Comparison of ENCODE assay signal across 8 cellular contexts in genomic region chr17:73841431-73842060, GRCh38.
DNase-seq lines count a peak whose midpoint lies in the region; ATAC-seq and TF ChIP-seq lines count a peak whose summit lies in the region.

No MANE protein-coding gene starts in this region.

- TF ChIP-seq CTCF in epithelial cell of esophagus (IDR thresholded peaks at IDR 0.05; ENCODE audit: insufficient read depth, low read depth, low read length, missing control alignments) = peak; percentile 33

- no peak overlapping the region for H3K4me3 ChIP-seq in epithelial cell of esophagus (ENCODE audit: low read length)

- H3K27ac Mint-ChIP-seq in activated T-cell treated with anti-CD3 and anti-CD28 coated beads, Interleukin-2, amount 50 U/mL, for 24 hours = no peak overlapping the region
- H3K27ac Mint-ChIP-seq in stimulated activated naive B cell treated with anti-CD40 and anti-IgM and Interleukin-4, amounts not matched to agents 10 μg/mL and 1 μg/mL and 100 μg/mL, for 72 hours = no peak overlapping the region

- peaks cover 6% of the 10 kb centered on the region for H3K4me1 Mint-ChIP-seq in activated T-cell treated with anti-CD3 and anti-CD28 coated beads, Interleukin-2, amount 50 U/mL, for 24 hours (ENCODE audit: low read depth)
- no peaks in the 10 kb centered on the region for H3K4me1 Mint-ChIP-seq in stimulated activated naive B cell treated with anti-CD40 and anti-IgM and Interleukin-4, amounts not matched to agents 10 μg/mL and 1 μg/mL and 100 μg/mL, for 72 hours

- DNase-seq in activated T-cell treated with anti-CD3 and anti-CD28 coated beads, Interleukin-2, amount 50 U/mL, for 1 hour = peak; percentile 36
- no peak for DNase-seq in activated T-cell treated with anti-CD3 and anti-CD28 coated beads, Interleukin-2, amount 50 U/mL, for 24 hours
- peak; percentile 78 for DNase-seq in NCI-H2196 (lab: John Stamatoyannopoulos, UW; ENCODE audit: unreplicated experiment)
- DNase-seq in epithelial cell of esophagus (ENCODE audit: low read depth) = no peak
- DNase-seq in stimulated activated naive B cell treated with anti-CD40 and anti-IgM and Interleukin-4, amounts not matched to agents 10 μg/mL and 1 μg/mL and 100 μg/mL, for 72 hours = no peak
- DNase-seq in NK-92 (lab: John Stamatoyannopoulos, UW; ENCODE audit: unreplicated experiment) = no peak
- DNase-seq in stimulated activated CD4-positive, alpha-beta T cell treated with anti-CD3 and anti-CD28 coated beads, Interleukin-4, amount 100 ng/mL, for 24 hours = no peak
- DNase-seq in stimulated activated CD4-positive, alpha-beta T cell treated with anti-CD3 and anti-CD28 coated beads, Interleukin-2, amount 100 ng/mL, for 24 hours = no peak

- H3K36me3 Mint-ChIP-seq in activated T-cell treated with anti-CD3 and anti-CD28 coated beads, Interleukin-2, amount 50 U/mL, for 24 hours (ENCODE audit: low read depth) = peaks cover 2% of the 10 kb centered on the region
- no peaks in the 10 kb centered on the region for H3K36me3 Mint-ChIP-seq in stimulated activated naive B cell treated with anti-CD40 and anti-IgM and Interleukin-4, amounts not matched to agents 10 μg/mL and 1 μg/mL and 100 μg/mL, for 72 hours

- H3K27me3 Mint-ChIP-seq in activated T-cell treated with anti-CD3 and anti-CD28 coated beads, Interleukin-2, amount 50 U/mL, for 24 hours = no peaks in the 10 kb centered on the region
- H3K27me3 Mint-ChIP-seq in stimulated activated naive B cell treated with anti-CD40 and anti-IgM and Interleukin-4, amounts not matched to agents 10 μg/mL and 1 μg/mL and 100 μg/mL, for 72 hours = peaks cover 12% of the 10 kb centered on the region in 2 donors

- peaks cover 7% of the 10 kb centered on the region for H3K9me3 Mint-ChIP-seq in activated T-cell treated with anti-CD3 and anti-CD28 coated beads, Interleukin-2, amount 50 U/mL, for 24 hours
- peaks cover 6 to 8% of the 10 kb centered on the region in 2 donors for H3K9me3 Mint-ChIP-seq in stimulated activated naive B cell treated with anti-CD40 and anti-IgM and Interleukin-4, amounts not matched to agents 10 μg/mL and 1 μg/mL and 100 μg/mL, for 72 hours

- peak; percentile 61 to 90 for ATAC-seq in stimulated activated naive B cell treated with anti-CD40 and anti-IgM and Interleukin-4, amounts not matched to agents 10 μg/mL and 1 μg/mL and 100 μg/mL, for 72 hours (replicated peaks)

- no peak overlapping the region for H3K4me3 Mint-ChIP-seq in activated T-cell treated with anti-CD3 and anti-CD28 coated beads, Interleukin-2, amount 50 U/mL, for 24 hours
- H3K4me3 Mint-ChIP-seq in stimulated activated naive B cell treated with anti-CD40 and anti-IgM and Interleukin-4, amounts not matched to agents 10 μg/mL and 1 μg/mL and 100 μg/mL, for 72 hours = no peak overlapping the region

Comparison
In these comparisons a context has a peak if more than half of its experiments do, and no peak if none do; other contexts are left out.
1. DNase-seq: peak in activated T-cell treated with anti-CD3 and anti-CD28 coated beads, Interleukin-2, amount 50 U/mL, for 1 hour (single experiment) and NCI-H2196 (single experiment); none in activated T-cell treated with anti-CD3 and anti-CD28 coated beads, Interleukin-2, amount 50 U/mL, for 24 hours (single experiment), epithelial cell of esophagus (single experiment), stimulated activated naive B cell treated with anti-CD40 and anti-IgM and Interleukin-4, amounts not matched to agents 10 μg/mL and 1 μg/mL and 100 μg/mL, for 72 hours (single experiment), NK-92 (single experiment), stimulated activated CD4-positive, alpha-beta T cell treated with anti-CD3 and anti-CD28 coated beads, Interleukin-4, amount 100 ng/mL, for 24 hours (single experiment) and stimulated activated CD4-positive, alpha-beta T cell treated with anti-CD3 and anti-CD28 coated beads, Interleukin-2, amount 100 ng/mL, for 24 hours (0 of 2).